Comparison of ENCODE assay signal across 26 cellular contexts in the genomic region with DNA sequence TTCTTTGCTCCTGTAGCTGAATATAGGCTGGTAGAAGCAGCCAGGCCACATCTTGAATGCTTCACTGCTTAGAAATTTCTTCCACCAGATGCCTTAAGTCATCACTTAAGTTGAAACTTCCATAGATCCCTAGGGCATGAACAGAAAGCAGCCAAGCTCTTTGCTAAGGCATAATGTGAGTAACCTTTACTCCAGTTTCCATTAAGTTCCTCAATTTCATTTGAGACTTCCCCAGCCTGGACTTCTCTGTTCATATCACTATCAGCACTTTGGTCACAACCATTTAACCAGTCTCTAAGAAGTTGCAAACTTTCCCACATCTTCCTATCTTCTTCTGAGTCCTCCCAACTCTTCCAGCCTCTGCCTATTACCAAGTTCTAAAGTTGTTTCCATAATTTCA. TPM values are rescaled to one million over a fixed set of nuclear protein-coding genes. Genes with fewer than 3 reads are reported as not detected.
DNase-seq lines count a peak whose midpoint lies in the region; ATAC-seq and TF ChIP-seq lines count a peak whose summit lies in the region.
"Had no signal": no experiment of that assay in that cellular context is flagged by ENCODE, and none has a peak within 500 bp of the region (broad histone marks: within the 10 kb centered on the region; RNA-seq: fewer than 3 reads in every experiment).

No MANE protein-coding gene starts in this region.

- H3K4me1 ChIP-seq in left ventricle myocardium inferior = no peaks in the 10 kb centered on the region

- ATAC-seq in GM19455 (IDR thresholded peaks at IDR 0.05; ENCODE audit: unreplicated experiment) = no peak
- ATAC-seq: HepG2 had no signal

- DNase-seq in activated CD4-positive, alpha-beta T cell treated with anti-CD3 and anti-CD28 coated beads, Interleukin-2, amount 10 ng/mL, durations not matched to agents 7 days and 5 days = no peak
- DNase-seq in activated CD4-positive, alpha-beta T cell treated with anti-CD3 and anti-CD28 coated beads, Interleukin-2, amount 50 U/mL, for 4 hours = no peak
- DNase-seq in SKM-1 (lab: John Stamatoyannopoulos, UW; ENCODE audit: unreplicated experiment) (peak; percentile 9), fibroblast of gingiva (ENCODE audit: low read depth) (peak; percentile 13), NAMALWA (ENCODE audit: low spot score) (no peak), left ventricle myocardium inferior (no peak), Ammon's horn (ENCODE audit: low spot score) (no peak)
- DNase-seq: 8988T; activated CD4-positive, alpha-beta memory T cell treated with anti-CD3 and anti-CD28 coated beads for 36 hours; activated CD4-positive, CD25-positive, alpha-beta regulatory T cell; activated naive CD8-positive, alpha-beta T cell treated with anti-CD3 and anti-CD28 coated beads, Interleukin-2, amount 10 ng/mL, durations not matched to agents 7 days and 5 days; H9; head of caudate nucleus; NCI-H146; NCI-H2171; NCI-H524; nucleus accumbens; SK-N-SH had no signal

- peaks cover 6% of the 10 kb centered on the region for H3K36me3 Mint-ChIP-seq in activated CD4-positive, alpha-beta T cell treated with anti-CD3 and anti-CD28 coated beads, Interleukin-2, amount 10 ng/mL, durations not matched to agents 7 days and 5 days (ENCODE audit: low read depth)
- H3K36me3 Mint-ChIP-seq: memory B cell, type B pancreatic cell had no signal

- H3K36me3 ChIP-seq in left ventricle myocardium inferior = no peaks in the 10 kb centered on the region

- H3K27ac ChIP-seq in left ventricle myocardium inferior (replicated peaks) = no peak overlapping the region
- H3K27ac ChIP-seq: RWPE1 had no signal

- peaks cover 25% of the 10 kb centered on the region for H3K9me3 Mint-ChIP-seq in activated CD4-positive, alpha-beta T cell treated with anti-CD3 and anti-CD28 coated beads, Interleukin-2, amount 10 ng/mL, durations not matched to agents 7 days and 5 days
- H3K9me3 Mint-ChIP-seq: type B pancreatic cell had no signal

- H3K4me3 ChIP-seq in left ventricle myocardium inferior = no peak overlapping the region

- H3K27me3 ChIP-seq in left ventricle myocardium inferior (ENCODE audit: low read depth) = no peaks in the 10 kb centered on the region

- intact Hi-C loops in left ventricle myocardium inferior (cut with micrococcal nuclease) = no loop called here

- H3K27ac Mint-ChIP-seq in activated CD4-positive, alpha-beta T cell treated with anti-CD3 and anti-CD28 coated beads, Interleukin-2, amount 10 ng/mL, durations not matched to agents 7 days and 5 days = peak overlapping the region; percentile 31
- H3K27ac Mint-ChIP-seq: activated CD4-positive, alpha-beta memory T cell treated with anti-CD3 and anti-CD28 coated beads for 36 hours; activated naive CD8-positive, alpha-beta T cell treated with anti-CD3 and anti-CD28 coated beads, Interleukin-2, amount 10 ng/mL, durations not matched to agents 7 days and 5 days; activated T-helper 2 cell treated with anti-CD3 and anti-CD28 coated beads, Interferon-gamma antibody, Interleukin-2, Interleukin-4, amounts not matched to agents 10 μg/mL and 5 μg/mL and 100 μg/mL, durations not matched to agents 14 hours and 24 hours and 36 hours; H9; memory B cell; type B pancreatic cell had no signal

- CTCF ChIA-PET in activated CD4-positive, alpha-beta T cell treated with anti-CD3 and anti-CD28 coated beads, Interleukin-2, amount 10 ng/mL, durations not matched to agents 7 days and 5 days (lab: Charles Lee) = no interaction called here

- POLR2A ChIA-PET in activated CD4-positive, alpha-beta T cell treated with anti-CD3 and anti-CD28 coated beads, Interleukin-2, amount 10 ng/mL, durations not matched to agents 7 days and 5 days (lab: Charles Lee) = no interaction called here

- no peak for TF ChIP-seq CTCF in left ventricle myocardium inferior (IDR thresholded peaks at IDR 0.05; ENCODE audit: borderline replicate concordance)

- peaks cover 35% of the 10 kb centered on the region for H3K4me1 Mint-ChIP-seq in activated CD4-positive, alpha-beta T cell treated with anti-CD3 and anti-CD28 coated beads, Interleukin-2, amount 10 ng/mL, durations not matched to agents 7 days and 5 days
- H3K4me1 Mint-ChIP-seq: memory B cell had no signal

- peaks cover 4% of the 10 kb centered on the region for H3K27me3 Mint-ChIP-seq in activated CD4-positive, alpha-beta T cell treated with anti-CD3 and anti-CD28 coated beads, Interleukin-2, amount 10 ng/mL, durations not matched to agents 7 days and 5 days
- H3K27me3 Mint-ChIP-seq: activated CD4-positive, alpha-beta memory T cell treated with anti-CD3 and anti-CD28 coated beads for 36 hours; activated naive CD8-positive, alpha-beta T cell treated with anti-CD3 and anti-CD28 coated beads, Interleukin-2, amount 10 ng/mL, durations not matched to agents 7 days and 5 days had no signal

- no peak overlapping the region for H3K4me3 Mint-ChIP-seq in activated CD4-positive, alpha-beta T cell treated with anti-CD3 and anti-CD28 coated beads, Interleukin-2, amount 10 ng/mL, durations not matched to agents 7 days and 5 days
- H3K4me3 Mint-ChIP-seq: activated CD4-positive, alpha-beta memory T cell treated with anti-CD3 and anti-CD28 coated beads for 36 hours; activated naive CD8-positive, alpha-beta T cell treated with anti-CD3 and anti-CD28 coated beads, Interleukin-2, amount 10 ng/mL, durations not matched to agents 7 days and 5 days; H9; memory B cell; type B pancreatic cell had no signal

- H3K9me3 ChIP-seq in left ventricle myocardium inferior (replicated peaks) = peaks cover 31% of the 10 kb centered on the region
- H3K9me3 ChIP-seq: SK-N-SH had no signal

RNA-seq across cellular contexts. Expression of a gene that starts 41.4 kb away (rescaled TPM):
- not detected for total RNA-seq in activated CD4-positive, alpha-beta T cell treated with anti-CD3 and anti-CD28 coated beads, Interleukin-2, amount 10 ng/mL, durations not matched to agents 7 days and 5 days
- not detected for total RNA-seq in left ventricle myocardium inferior
- total RNA-seq: activated CD4-positive, alpha-beta memory T cell treated with anti-CD3 and anti-CD28 coated beads for 36 hours; activated naive CD8-positive, alpha-beta T cell treated with anti-CD3 and anti-CD28 coated beads, Interleukin-2, amount 10 ng/mL, durations not matched to agents 7 days and 5 days; activated T-helper 2 cell treated with anti-CD3 and anti-CD28 coated beads, Interferon-gamma antibody, Interleukin-2, Interleukin-4, amounts not matched to agents 10 μg/mL and 5 μg/mL and 100 μg/mL, durations not matched to agents 14 hours and 24 hours and 36 hours; dermis microvascular lymphatic vessel endothelial cell; H9; HepG2; skeletal muscle tissue had no signal

Comparison
In these comparisons a context has a peak if more than half of its experiments do, and no peak if none do; other contexts are left out.
1. DNase-seq: peak in SKM-1 (single experiment) and fibroblast of gingiva (single experiment); none in activated CD4-positive, alpha-beta T cell treated with anti-CD3 and anti-CD28 coated beads, Interleukin-2, amount 10 ng/mL, durations not matched to agents 7 days and 5 days (single experiment), activated CD4-positive, alpha-beta T cell treated with anti-CD3 and anti-CD28 coated beads, Interleukin-2, amount 50 U/mL, for 4 hours (0 of 2), NAMALWA (single experiment), left ventricle myocardium inferior (single experiment) and Ammon's horn (single experiment).